Comparison of ENCODE assay signal across 8 cellular contexts in genomic region chr4:172830295-172830764, GRCh38.
A peak's percentile ranks its signal among the peaks of the same experiment; 100 is the strongest.
DNase-seq lines count a peak whose midpoint lies in the region; ATAC-seq and TF ChIP-seq lines count a peak whose summit lies in the region.

No MANE protein-coding gene starts in this region.

- no peaks in the 10 kb centered on the region for H3K27me3 ChIP-seq in lower lobe of right lung (ENCODE audit: low read depth)
- no peaks in the 10 kb centered on the region for H3K27me3 ChIP-seq in CD8-positive, alpha-beta memory T cell (ENCODE audit: insufficient read depth, low read length, poor library complexity, severe bottlenecking)

- no peak overlapping the region for H3K27ac Mint-ChIP-seq in CD14-positive monocyte
- no peak overlapping the region for H3K27ac Mint-ChIP-seq in CD8-positive, alpha-beta memory T cell

- no peaks in the 10 kb centered on the region for H3K4me1 ChIP-seq in lower lobe of right lung
- no peaks in the 10 kb centered on the region for H3K4me1 ChIP-seq in CD8-positive, alpha-beta memory T cell (ENCODE audit: insufficient read depth, low read length)

- H3K36me3 Mint-ChIP-seq in CD14-positive monocyte = no peaks in the 10 kb centered on the region
- no peaks in the 10 kb centered on the region for H3K36me3 Mint-ChIP-seq in CD8-positive, alpha-beta memory T cell

- no peak overlapping the region for H3K27ac ChIP-seq in lower lobe of right lung
- no peak overlapping the region for H3K27ac ChIP-seq in CD8-positive, alpha-beta memory T cell (ENCODE audit: low read depth, low read length)

- POLR2A ChIA-PET in CD8-positive, alpha-beta memory T cell (lab: Charles Lee) = no interaction called here

- H3K4me3 ChIP-seq in lower lobe of right lung = no peak overlapping the region
- H3K4me3 ChIP-seq in CD8-positive, alpha-beta memory T cell (ENCODE audit: low read length) = no peak overlapping the region

- no peak overlapping the region for H3K4me3 Mint-ChIP-seq in CD14-positive monocyte
- no peak overlapping the region for H3K4me3 Mint-ChIP-seq in CD8-positive, alpha-beta memory T cell

- intact Hi-C loops in CD14-positive monocyte (cut with micrococcal nuclease) = no loop called here
- intact Hi-C loops in lower lobe of right lung (cut with DNase I) = no loop called here

- no peaks in the 10 kb centered on the region for H3K9me3 ChIP-seq in lower lobe of right lung
- H3K9me3 ChIP-seq in CD8-positive, alpha-beta memory T cell (ENCODE audit: low read length) = no peaks in the 10 kb centered on the region

- CTCF ChIA-PET in CD8-positive, alpha-beta memory T cell (lab: Charles Lee) = no interaction called here

- peaks cover 2 to 8% (median 5%) of the 10 kb centered on the region in 3 donors for H3K27me3 Mint-ChIP-seq in CD14-positive monocyte (ENCODE audit: low read depth in 3 of 3)
- H3K27me3 Mint-ChIP-seq in CD8-positive, alpha-beta memory T cell = peaks cover 0 to 5% of the 10 kb centered on the region in 2 donors

- no peaks in the 10 kb centered on the region for H3K36me3 ChIP-seq in lower lobe of right lung
- H3K36me3 ChIP-seq in CD8-positive, alpha-beta memory T cell (ENCODE audit: insufficient read depth, low read length) = no peaks in the 10 kb centered on the region

- DNase-seq in CD14-positive monocyte (ENCODE audit: low spot score) (no peak), HuH-7 (ENCODE audit: low spot score) (peak; percentile 8), amniotic epithelial cell (ENCODE audit: low read depth) (peak; percentile 5), lower lobe of right lung (no peak), DMS153 (lab: John Stamatoyannopoulos, UW) (no peak), omental fat pad (ENCODE audit: low spot score) (no peak)
- DNase-seq in activated effector memory CD4-positive, alpha-beta T cell treated with anti-CD3 and anti-CD28 coated beads, Interleukin-2, amount 50 U/mL, for 16 hours = no peak
- DNase-seq in CD8-positive, alpha-beta memory T cell = no peak

- TF ChIP-seq CTCF in CD14-positive monocyte (IDR thresholded peaks at IDR 0.05) (peak; percentile 84), lower lobe of right lung (IDR thresholded peaks at IDR 0.05) (peak; percentile 55), omental fat pad (IDR thresholded peaks at IDR 0.05) (no peak)

- no peak for ATAC-seq in lower lobe of right lung
- ATAC-seq in omental fat pad (ENCODE audit: low FRiP score) = no peak

- peaks cover 0 to 3% (median 0%) of the 10 kb centered on the region in 7 donors for H3K9me3 Mint-ChIP-seq in CD14-positive monocyte
- no peaks in the 10 kb centered on the region for H3K9me3 Mint-ChIP-seq in CD8-positive, alpha-beta memory T cell

- peaks cover 2% of the 10 kb centered on the region for H3K4me1 Mint-ChIP-seq in CD14-positive monocyte
- no peaks in the 10 kb centered on the region for H3K4me1 Mint-ChIP-seq in CD8-positive, alpha-beta memory T cell

Comparison
In these comparisons a context has a peak if more than half of its experiments do, and no peak if none do; other contexts are left out.
1. DNase-seq: peak in HuH-7 (single experiment) and amniotic epithelial cell (single experiment); none in CD14-positive monocyte (single experiment), lower lobe of right lung (single experiment), activated effector memory CD4-positive, alpha-beta T cell treated with anti-CD3 and anti-CD28 coated beads, Interleukin-2, amount 50 U/mL, for 16 hours (single experiment), CD8-positive, alpha-beta memory T cell (0 of 5), DMS153 (single experiment) and omental fat pad (single experiment).
2. CTCF ChIP-seq: peak in CD14-positive monocyte (single experiment) and lower lobe of right lung (single experiment); none in omental fat pad (0 of 3).